In genomic region chr4:56699537-56699936, GRCh38 we compare ENCODE assay signal across 26 cellular contexts. TPM values are rescaled to one million over a fixed set of nuclear protein-coding genes. Genes with fewer than 3 reads are reported as not detected.
"Had no signal": no experiment of that assay in that cellular context is flagged by ENCODE, and none has a peak within 500 bp of the region (broad histone marks: within the 10 kb centered on the region; RNA-seq: fewer than 3 reads in every experiment).

No MANE protein-coding gene starts in this region.

- H3K4me1 ChIP-seq: breast epithelium, colonic mucosa, Peyer's patch, SJCRH30 had no signal

- ATAC-seq: activated CD8-positive, alpha-beta T cell treated with anti-CD3 and anti-CD28 coated beads, Interleukin-2, amount 10 ng/mL, durations not matched to agents 7 days and 5 days; T-helper 17 cell; WTC11 had no signal

- H3K4me3 ChIP-seq: adrenal gland, breast epithelium, colonic mucosa, Peyer's patch, SJCRH30 had no signal

- H3K27me3 ChIP-seq: adrenal gland, breast epithelium, colonic mucosa, Peyer's patch, SJCRH30 had no signal

- H3K27ac ChIP-seq: adrenal gland, breast epithelium, colonic mucosa, Peyer's patch, RWPE1, SJCRH30 had no signal

- H3K36me3 ChIP-seq: adrenal gland, breast epithelium, colonic mucosa, Peyer's patch, SJCRH30 had no signal

- H3K9me3 ChIP-seq: adrenal gland, breast epithelium, colonic mucosa, Peyer's patch, SJCRH30 had no signal

- DNase-seq: activated CD4-positive, alpha-beta T cell treated with anti-CD3 and anti-CD28 coated beads for 48 hours; activated CD4-positive, alpha-beta T cell treated with anti-CD3 and anti-CD28 coated beads, Interleukin-2, amount 50 U/mL, for 4 hours; activated CD4-positive, CD25-positive, alpha-beta regulatory T cell treated with anti-CD3 and anti-CD28 coated beads, Interleukin-2, amount 50 U/mL, for 72 hours; activated CD8-positive, alpha-beta memory T cell treated with anti-CD3 and anti-CD28 coated beads, Interleukin-2, amount 50 U/mL, for 48 hours; activated CD8-positive, alpha-beta T cell treated with anti-CD3 and anti-CD28 coated beads, Interleukin-2, amount 10 ng/mL, durations not matched to agents 7 days and 5 days; activated naive CD4-positive, alpha-beta T cell treated with anti-CD3 and anti-CD28 coated beads, Interleukin-2, amount 50 U/mL, for 16 hours; activated naive CD8-positive, alpha-beta T cell treated with anti-CD3 and anti-CD28 coated beads, Interleukin-2, amount 10 ng/mL, durations not matched to agents 7 days and 5 days; activated T-cell treated with anti-CD3 and anti-CD28 coated beads, Interleukin-2, amount 50 U/mL, for 1 hour; adrenal gland; aorta; caudate nucleus; colonic mucosa; KG1; NCI-H1048; NCI-H1436; NCI-H187 treated with DMSO at 0.1 percent for 48 hours; NCI-H2107; NCI-H526; Peyer's patch; Right ventricle myocardium superior; SJCRH30; T-helper 17 cell; T-helper 9 cell had no signal

RNA-seq across cellular contexts. Expression of gene HOPX, which starts 18.4 kb away (rescaled TPM):
- total RNA-seq: SJCRH30 had no signal
